In genomic region chr18:75526038-75526437, GRCh38 we compare ENCODE assay signal across 25 cellular contexts.
"Had no signal": no experiment of that assay in that cellular context is flagged by ENCODE, and none has a peak within 500 bp of the region (broad histone marks: within the 10 kb centered on the region; RNA-seq: fewer than 3 reads in every experiment).

No MANE protein-coding gene starts in this region.

- H3K36me3 ChIP-seq: ovary, right lobe of liver, sigmoid colon, stomach, thoracic aorta, thyroid gland, tibial nerve, upper lobe of left lung had no signal

- H3K4me3 ChIP-seq: ovary, psoas muscle, right lobe of liver, sigmoid colon, stomach, thoracic aorta, thyroid gland, tibial nerve, upper lobe of left lung had no signal

- H3K9ac ChIP-seq: parathyroid adenoma had no signal

- H3K9me3 ChIP-seq: ovary, psoas muscle, right lobe of liver, sigmoid colon, stomach, thoracic aorta, thyroid gland, tibial nerve, upper lobe of left lung had no signal

- H3K27ac ChIP-seq: ovary, parathyroid adenoma, psoas muscle, right lobe of liver, sigmoid colon, stomach, thoracic aorta, thyroid gland, tibial nerve, upper lobe of left lung had no signal

- H3K4me1 ChIP-seq: parathyroid adenoma, psoas muscle, right lobe of liver, sigmoid colon, stomach, thyroid gland, tibial nerve, upper lobe of left lung had no signal

- H3K27me3 ChIP-seq: ovary, right lobe of liver, sigmoid colon, stomach, thyroid gland, tibial nerve, upper lobe of left lung had no signal

- H2AFZ ChIP-seq: parathyroid adenoma had no signal

- ATAC-seq: naive thymus-derived CD8-positive, alpha-beta T cell; natural killer cell treated with Interleukin-12 subunit alpha and Interleukin-12 subunit beta and Interleukin-15 and Interleukin-18, amount 100 ng/mL, for 72 hours; psoas muscle; right cardiac atrium; right lobe of liver; stimulated activated effector memory CD8-positive, alpha-beta T cell treated with anti-CD3 and anti-CD28 coated beads, Interleukin-12 subunit alpha, Interleukin-12 subunit beta, amount 100 ng/mL, for 72 hours; stimulated activated naive B cell treated with anti-CD40 and anti-IgM and Interleukin-4, amounts not matched to agents 10 μg/mL and 1 μg/mL and 100 μg/mL, for 72 hours had no signal

- DNase-seq: naive thymus-derived CD8-positive, alpha-beta T cell; nephron progenitor cell; occipital lobe; ovary; posterior cingulate gyrus; psoas muscle; right cardiac atrium; right lobe of liver; sigmoid colon; small intestine; stimulated activated CD4-positive, alpha-beta T cell treated with anti-CD3 and anti-CD28 coated beads, Interleukin-15, amount 100 ng/mL, for 24 hours; stimulated activated CD4-positive, alpha-beta T cell treated with anti-CD3 and anti-CD28 coated beads, Interleukin-2, amount 100 ng/mL, for 24 hours; stimulated activated CD4-positive, alpha-beta T cell treated with anti-CD3 and anti-CD28 coated beads, Interleukin-2, amount 100 ng/mL, for 48 hours; stimulated activated CD4-positive, alpha-beta T cell treated with anti-CD3 and anti-CD28 coated beads, Interleukin-4, amount 100 ng/mL, for 24 hours; stimulated activated naive B cell treated with anti-CD40 and anti-IgM and Interleukin-4, amounts not matched to agents 10 μg/mL and 1 μg/mL and 100 μg/mL, for 72 hours; stimulated activated naive CD4-positive, alpha-beta T cell treated with Interleukin-2 at 50 U/mL for 16 hours; stomach; thyroid gland; trophoblast cell; upper lobe of left lung had no signal
